Comparison of ENCODE assay signal across 1 cellular context in the genomic region with DNA sequence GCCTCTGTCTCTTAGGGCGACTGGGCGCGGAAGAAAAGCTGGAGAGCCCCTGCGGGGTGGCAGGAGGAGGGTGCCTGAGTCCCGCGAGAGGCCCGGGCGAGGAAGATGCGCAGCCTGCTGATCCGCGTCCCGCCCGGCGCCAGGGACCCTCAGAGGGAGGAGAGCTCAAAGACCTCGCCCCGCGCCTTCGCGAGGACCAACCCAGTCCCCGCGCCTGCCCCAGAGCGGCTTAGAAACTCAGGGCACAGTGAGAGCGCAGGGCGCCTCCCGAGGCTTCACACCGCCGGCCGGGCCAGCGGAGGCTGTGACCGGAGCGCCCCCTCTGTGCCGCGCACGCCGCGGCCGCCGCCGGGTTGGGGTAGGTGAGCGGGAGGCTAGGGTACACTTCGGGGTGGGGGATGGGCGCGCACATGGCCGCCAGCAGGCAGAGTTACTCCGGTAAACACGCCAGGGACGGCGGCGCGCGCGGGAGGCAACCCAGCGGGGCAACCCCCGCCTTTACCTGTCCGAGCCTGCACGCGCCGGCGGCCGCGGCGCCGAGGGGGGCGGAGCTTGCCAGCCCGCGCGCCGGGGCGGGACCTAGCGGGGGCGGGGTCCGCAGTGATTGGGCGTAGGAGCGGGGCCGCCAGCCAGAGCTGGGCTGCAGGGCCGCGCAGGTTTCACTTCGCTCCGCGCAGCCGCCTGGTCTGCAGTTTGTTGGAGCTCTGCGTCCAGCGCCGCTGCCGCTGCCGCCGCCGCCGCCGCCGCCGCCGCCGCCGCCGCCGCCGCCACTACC.
TF ChIP-seq lines count a peak whose summit lies in the region.

A gene with protein sequence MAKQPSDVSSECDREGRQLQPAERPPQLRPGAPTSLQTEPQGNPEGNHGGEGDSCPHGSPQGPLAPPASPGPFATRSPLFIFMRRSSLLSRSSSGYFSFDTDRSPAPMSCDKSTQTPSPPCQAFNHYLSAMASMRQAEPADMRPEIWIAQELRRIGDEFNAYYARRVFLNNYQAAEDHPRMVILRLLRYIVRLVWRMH (plus strand): TSS at position 662 of the 775 bp plus-strand sequence. CDS start 2,832 bp downstream, outside the sequence.

TF ChIP-seq in HepG2, 621 proteins besides CTCF, POLR2A, EP300 and RAD21 (continued from another document):
- TF ChIP-seq CAMTA2 (CRISPR knock-in tag; IDR thresholded peaks at IDR 0.05; ENCODE audit: borderline replicate concordance) (no peak; the same call in none of the 2 replicates), ZNF816 (CRISPR knock-in tag; IDR thresholded peaks at IDR 0.05; ENCODE audit: borderline replicate concordance) (peak; percentile 96), XRCC5 (optimal IDR thresholded peaks at IDR 0.05; ENCODE audit: low read length) (peak; percentile 75), ZBTB7B (CRISPR knock-in tag; IDR thresholded peaks at IDR 0.05) (peak; percentile 69; the same call in 1 of the 2 replicates), ZNF251 (CRISPR knock-in tag; IDR thresholded peaks at IDR 0.05) (no peak; the same call in 1 of the 2 replicates), ZNF768 (CRISPR knock-in tag; IDR thresholded peaks at IDR 0.05) (peak; percentile 85; the same call in 1 of the 2 replicates), TGIF2 (CRISPR knock-in tag; IDR thresholded peaks at IDR 0.05) (no peak), SNRNP70 (IDR thresholded peaks at IDR 0.05; ENCODE audit: low read depth, low read length) (no peak), ZNF670 (CRISPR knock-in tag; IDR thresholded peaks at IDR 0.05; ENCODE audit: borderline replicate concordance) (peak; percentile 97; the same call in 1 of the 2 replicates), FOXO1 (CRISPR knock-in tag; IDR thresholded peaks at IDR 0.05) (peak; percentile 98), ZNF335 (CRISPR knock-in tag; IDR thresholded peaks at IDR 0.05) (no peak), WIZ (CRISPR knock-in tag; IDR thresholded peaks at IDR 0.05) (no peak), AGO1 (IDR thresholded peaks at IDR 0.05; ENCODE audit: low read depth, low read length, poor library complexity, severe bottlenecking) (no peak), RXRB (CRISPR knock-in tag; IDR thresholded peaks at IDR 0.05; ENCODE audit: borderline replicate concordance) (peak; percentile 82), PHF21A (CRISPR knock-in tag; IDR thresholded peaks at IDR 0.05) (peak; percentile 88), CBFB (CRISPR knock-in tag; IDR thresholded peaks at IDR 0.05) (peak; percentile 95), KDM2A (CRISPR knock-in tag; IDR thresholded peaks at IDR 0.05; ENCODE audit: borderline replicate concordance, low read depth) (peak; percentile 85), MYC (CRISPR knock-in tag; IDR thresholded peaks at IDR 0.05; ENCODE audit: borderline replicate concordance) (peak; percentile 100), RELA (CRISPR knock-in tag; IDR thresholded peaks at IDR 0.05) (no peak; the same call in 1 of the 2 replicates)
- TF ChIP-seq, protein P1, sequence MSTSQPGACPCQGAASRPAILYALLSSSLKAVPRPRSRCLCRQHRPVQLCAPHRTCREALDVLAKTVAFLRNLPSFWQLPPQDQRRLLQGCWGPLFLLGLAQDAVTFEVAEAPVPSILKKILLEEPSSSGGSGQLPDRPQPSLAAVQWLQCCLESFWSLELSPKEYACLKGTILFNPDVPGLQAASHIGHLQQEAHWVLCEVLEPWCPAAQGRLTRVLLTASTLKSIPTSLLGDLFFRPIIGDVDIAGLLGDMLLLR (CRISPR knock-in tag; IDR thresholded peaks at IDR 0.05), result peak; percentile 96
- TF ChIP-seq, protein P2, sequence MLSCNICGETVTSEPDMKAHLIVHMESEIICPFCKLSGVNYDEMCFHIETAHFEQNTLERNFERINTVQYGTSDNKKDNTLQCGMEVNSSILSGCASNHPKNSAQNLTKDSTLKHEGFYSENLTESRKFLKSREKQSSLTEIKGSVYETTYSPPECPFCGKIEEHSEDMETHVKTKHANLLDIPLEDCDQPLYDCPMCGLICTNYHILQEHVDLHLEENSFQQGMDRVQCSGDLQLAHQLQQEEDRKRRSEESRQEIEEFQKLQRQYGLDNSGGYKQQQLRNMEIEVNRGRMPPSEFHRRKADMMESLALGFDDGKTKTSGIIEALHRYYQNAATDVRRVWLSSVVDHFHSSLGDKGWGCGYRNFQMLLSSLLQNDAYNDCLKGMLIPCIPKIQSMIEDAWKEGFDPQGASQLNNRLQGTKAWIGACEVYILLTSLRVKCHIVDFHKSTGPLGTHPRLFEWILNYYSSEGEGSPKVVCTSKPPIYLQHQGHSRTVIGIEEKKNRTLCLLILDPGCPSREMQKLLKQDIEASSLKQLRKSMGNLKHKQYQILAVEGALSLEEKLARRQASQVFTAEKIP (CRISPR knock-in tag; IDR thresholded peaks at IDR 0.05; ENCODE audit: borderline replicate concordance), result no peak
- TF ChIP-seq, protein P3, sequence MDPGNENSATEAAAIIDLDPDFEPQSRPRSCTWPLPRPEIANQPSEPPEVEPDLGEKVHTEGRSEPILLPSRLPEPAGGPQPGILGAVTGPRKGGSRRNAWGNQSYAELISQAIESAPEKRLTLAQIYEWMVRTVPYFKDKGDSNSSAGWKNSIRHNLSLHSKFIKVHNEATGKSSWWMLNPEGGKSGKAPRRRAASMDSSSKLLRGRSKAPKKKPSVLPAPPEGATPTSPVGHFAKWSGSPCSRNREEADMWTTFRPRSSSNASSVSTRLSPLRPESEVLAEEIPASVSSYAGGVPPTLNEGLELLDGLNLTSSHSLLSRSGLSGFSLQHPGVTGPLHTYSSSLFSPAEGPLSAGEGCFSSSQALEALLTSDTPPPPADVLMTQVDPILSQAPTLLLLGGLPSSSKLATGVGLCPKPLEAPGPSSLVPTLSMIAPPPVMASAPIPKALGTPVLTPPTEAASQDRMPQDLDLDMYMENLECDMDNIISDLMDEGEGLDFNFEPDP (CRISPR knock-in tag; conservative IDR thresholded peaks at IDR 0.05), result no peak
- TF ChIP-seq, protein P4, sequence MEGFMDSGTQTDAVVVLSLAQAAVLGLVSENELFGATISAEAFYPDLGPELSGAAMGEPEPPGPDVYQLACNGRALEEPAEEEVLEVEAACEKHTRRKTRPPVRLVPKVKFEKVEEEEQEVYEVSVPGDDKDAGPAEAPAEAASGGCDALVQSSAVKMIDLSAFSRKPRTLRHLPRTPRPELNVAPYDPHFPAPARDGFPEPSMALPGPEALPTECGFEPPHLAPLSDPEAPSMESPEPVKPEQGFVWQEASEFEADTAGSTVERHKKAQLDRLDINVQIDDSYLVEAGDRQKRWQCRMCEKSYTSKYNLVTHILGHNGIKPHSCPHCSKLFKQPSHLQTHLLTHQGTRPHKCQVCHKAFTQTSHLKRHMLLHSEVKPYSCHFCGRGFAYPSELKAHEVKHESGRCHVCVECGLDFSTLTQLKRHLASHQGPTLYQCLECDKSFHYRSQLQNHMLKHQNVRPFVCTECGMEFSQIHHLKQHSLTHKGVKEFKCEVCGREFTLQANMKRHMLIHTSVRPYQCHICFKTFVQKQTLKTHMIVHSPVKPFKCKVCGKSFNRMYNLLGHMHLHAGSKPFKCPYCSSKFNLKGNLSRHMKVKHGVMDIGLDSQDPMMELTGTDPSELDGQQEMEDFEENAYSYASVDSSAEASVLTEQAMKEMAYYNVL (CRISPR knock-in tag; IDR thresholded peaks at IDR 0.05; ENCODE audit: borderline replicate concordance), result 0 out of 2 replicates have a peak, but pooled peaks have one; percentile 72
- TF ChIP-seq, protein P5, sequence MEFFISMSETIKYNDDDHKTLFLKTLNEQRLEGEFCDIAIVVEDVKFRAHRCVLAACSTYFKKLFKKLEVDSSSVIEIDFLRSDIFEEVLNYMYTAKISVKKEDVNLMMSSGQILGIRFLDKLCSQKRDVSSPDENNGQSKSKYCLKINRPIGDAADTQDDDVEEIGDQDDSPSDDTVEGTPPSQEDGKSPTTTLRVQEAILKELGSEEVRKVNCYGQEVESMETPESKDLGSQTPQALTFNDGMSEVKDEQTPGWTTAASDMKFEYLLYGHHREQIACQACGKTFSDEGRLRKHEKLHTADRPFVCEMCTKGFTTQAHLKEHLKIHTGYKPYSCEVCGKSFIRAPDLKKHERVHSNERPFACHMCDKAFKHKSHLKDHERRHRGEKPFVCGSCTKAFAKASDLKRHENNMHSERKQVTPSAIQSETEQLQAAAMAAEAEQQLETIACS (CRISPR knock-in tag; IDR thresholded peaks at IDR 0.05), result peak; percentile 96
- TF ChIP-seq, protein P6, sequence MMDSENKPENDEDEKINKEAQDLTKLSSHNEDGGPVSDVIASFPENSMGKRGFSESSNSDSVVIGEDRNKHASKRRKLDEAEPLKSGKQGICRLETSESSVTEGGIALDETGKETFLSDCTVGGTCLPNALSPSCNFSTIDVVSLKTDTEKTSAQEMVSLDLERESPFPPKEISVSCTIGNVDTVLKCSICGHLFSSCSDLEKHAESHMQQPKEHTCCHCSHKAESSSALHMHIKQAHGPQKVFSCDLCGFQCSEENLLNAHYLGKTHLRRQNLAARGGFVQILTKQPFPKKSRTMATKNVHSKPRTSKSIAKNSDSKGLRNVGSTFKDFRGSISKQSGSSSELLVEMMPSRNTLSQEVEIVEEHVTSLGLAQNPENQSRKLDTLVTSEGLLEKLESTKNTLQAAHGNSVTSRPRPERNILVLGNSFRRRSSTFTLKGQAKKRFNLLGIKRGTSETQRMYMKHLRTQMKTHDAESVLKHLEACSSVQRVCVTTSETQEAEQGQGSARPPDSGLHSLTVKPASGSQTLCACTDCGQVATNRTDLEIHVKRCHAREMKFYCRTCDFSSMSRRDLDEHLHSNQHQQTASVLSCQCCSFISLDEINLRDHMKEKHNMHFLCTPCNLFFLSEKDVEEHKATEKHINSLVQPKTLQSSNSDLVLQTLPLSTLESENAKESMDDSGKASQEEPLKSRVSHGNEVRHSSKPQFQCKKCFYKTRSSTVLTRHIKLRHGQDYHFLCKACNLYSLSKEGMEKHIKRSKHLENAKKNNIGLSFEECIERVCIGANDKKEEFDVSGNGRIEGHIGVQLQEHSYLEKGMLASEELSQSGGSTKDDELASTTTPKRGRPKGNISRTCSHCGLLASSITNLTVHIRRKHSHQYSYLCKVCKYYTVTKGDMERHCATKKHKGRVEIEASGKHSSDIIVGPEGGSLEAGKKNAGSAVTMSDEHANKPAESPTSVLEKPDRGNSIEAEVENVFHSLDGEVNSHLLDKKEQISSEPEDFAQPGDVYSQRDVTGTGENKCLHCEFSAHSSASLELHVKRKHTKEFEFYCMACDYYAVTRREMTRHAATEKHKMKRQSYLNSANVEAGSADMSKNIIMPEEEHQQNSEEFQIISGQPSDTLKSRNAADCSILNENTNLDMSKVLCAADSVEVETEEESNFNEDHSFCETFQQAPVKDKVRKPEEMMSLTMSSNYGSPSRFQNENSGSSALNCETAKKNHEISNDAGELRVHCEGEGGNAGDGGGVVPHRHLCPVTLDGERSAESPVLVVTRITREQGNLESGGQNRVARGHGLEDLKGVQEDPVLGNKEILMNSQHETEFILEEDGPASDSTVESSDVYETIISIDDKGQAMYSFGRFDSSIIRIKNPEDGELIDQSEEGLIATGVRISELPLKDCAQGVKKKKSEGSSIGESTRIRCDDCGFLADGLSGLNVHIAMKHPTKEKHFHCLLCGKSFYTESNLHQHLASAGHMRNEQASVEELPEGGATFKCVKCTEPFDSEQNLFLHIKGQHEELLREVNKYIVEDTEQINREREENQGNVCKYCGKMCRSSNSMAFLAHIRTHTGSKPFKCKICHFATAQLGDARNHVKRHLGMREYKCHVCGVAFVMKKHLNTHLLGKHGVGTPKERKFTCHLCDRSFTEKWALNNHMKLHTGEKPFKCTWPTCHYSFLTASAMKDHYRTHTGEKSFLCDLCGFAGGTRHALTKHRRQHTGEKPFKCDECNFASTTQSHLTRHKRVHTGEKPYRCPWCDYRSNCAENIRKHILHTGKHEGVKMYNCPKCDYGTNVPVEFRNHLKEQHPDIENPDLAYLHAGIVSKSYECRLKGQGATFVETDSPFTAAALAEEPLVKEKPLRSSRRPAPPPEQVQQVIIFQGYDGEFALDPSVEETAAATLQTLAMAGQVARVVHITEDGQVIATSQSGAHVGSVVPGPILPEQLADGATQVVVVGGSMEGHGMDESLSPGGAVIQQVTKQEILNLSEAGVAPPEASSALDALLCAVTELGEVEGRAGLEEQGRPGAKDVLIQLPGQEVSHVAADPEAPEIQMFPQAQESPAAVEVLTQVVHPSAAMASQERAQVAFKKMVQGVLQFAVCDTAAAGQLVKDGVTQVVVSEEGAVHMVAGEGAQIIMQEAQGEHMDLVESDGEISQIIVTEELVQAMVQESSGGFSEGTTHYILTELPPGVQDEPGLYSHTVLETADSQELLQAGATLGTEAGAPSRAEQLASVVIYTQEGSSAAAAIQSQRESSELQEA (CRISPR knock-in tag; IDR thresholded peaks at IDR 0.05; ENCODE audit: not compliant biosample characterization), result peak; percentile 69
- TF ChIP-seq, protein P7, sequence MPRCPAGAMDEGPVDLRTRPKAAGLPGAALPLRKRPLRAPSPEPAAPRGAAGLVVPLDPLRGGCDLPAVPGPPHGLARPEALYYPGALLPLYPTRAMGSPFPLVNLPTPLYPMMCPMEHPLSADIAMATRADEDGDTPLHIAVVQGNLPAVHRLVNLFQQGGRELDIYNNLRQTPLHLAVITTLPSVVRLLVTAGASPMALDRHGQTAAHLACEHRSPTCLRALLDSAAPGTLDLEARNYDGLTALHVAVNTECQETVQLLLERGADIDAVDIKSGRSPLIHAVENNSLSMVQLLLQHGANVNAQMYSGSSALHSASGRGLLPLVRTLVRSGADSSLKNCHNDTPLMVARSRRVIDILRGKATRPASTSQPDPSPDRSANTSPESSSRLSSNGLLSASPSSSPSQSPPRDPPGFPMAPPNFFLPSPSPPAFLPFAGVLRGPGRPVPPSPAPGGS (CRISPR knock-in tag; IDR thresholded peaks at IDR 0.05), result peak; percentile 96
